Comparison of ENCODE assay signal across 16 cellular contexts in genomic region chr1:94462606-94463005, GRCh38.
"Had no signal": no experiment of that assay in that cellular context is flagged by ENCODE, and none has a peak within 500 bp of the region (broad histone marks: within the 10 kb centered on the region; RNA-seq: fewer than 3 reads in every experiment).

No MANE protein-coding gene starts in this region.

- H3K4me3 ChIP-seq: esophagus muscularis mucosa, hepatocyte, neural progenitor cell, ovary, right atrium auricular region, smooth muscle cell, thoracic aorta, uterus had no signal

- H3K27me3 ChIP-seq: esophagus muscularis mucosa, hepatocyte, neural progenitor cell, ovary, right atrium auricular region, uterus had no signal

- DNase-seq: activated CD4-positive, alpha-beta T cell treated with anti-CD3 and anti-CD28 coated beads, Interleukin-2, amount 50 U/mL, for 48 hours; activated CD4-positive, CD25-positive, alpha-beta regulatory T cell treated with anti-CD3 and anti-CD28 coated beads, Interleukin-2, amount 50 U/mL, for 72 hours; activated CD8-positive, alpha-beta memory T cell treated with anti-CD3 and anti-CD28 coated beads, Interleukin-2, amount 10 ng/mL, durations not matched to agents 7 days and 5 days; activated naive CD4-positive, alpha-beta T cell treated with anti-CD3 and anti-CD28 coated beads, Interleukin-2, amount 50 U/mL, for 16 hours; activated T-cell treated with anti-CD3 and anti-CD28 coated beads, Interleukin-2, amount 50 U/mL, for 1 hour; amniotic stem cell; left ventricle myocardium superior; ovary; T-helper 9 cell; uterus had no signal

- H3K36me3 ChIP-seq: ovary, uterus had no signal

- ATAC-seq: activated CD8-positive, alpha-beta memory T cell treated with anti-CD3 and anti-CD28 coated beads, Interleukin-2, amount 10 ng/mL, durations not matched to agents 7 days and 5 days had no signal

- H3K9me3 ChIP-seq: esophagus muscularis mucosa, ovary, right atrium auricular region, thoracic aorta, uterus had no signal

- H3K9ac ChIP-seq: neural progenitor cell had no signal

- H3K4me1 ChIP-seq: neural progenitor cell, right atrium auricular region, uterus had no signal

- H2AFZ ChIP-seq: hepatocyte, neural progenitor cell had no signal

- H3K27ac ChIP-seq: neural progenitor cell, ovary, right atrium auricular region, thoracic aorta, uterus had no signal

- H3K4me2 ChIP-seq: hepatocyte, neural progenitor cell, smooth muscle cell had no signal
